10 cellular contexts compared by ENCODE assay signal in the genomic region with DNA sequence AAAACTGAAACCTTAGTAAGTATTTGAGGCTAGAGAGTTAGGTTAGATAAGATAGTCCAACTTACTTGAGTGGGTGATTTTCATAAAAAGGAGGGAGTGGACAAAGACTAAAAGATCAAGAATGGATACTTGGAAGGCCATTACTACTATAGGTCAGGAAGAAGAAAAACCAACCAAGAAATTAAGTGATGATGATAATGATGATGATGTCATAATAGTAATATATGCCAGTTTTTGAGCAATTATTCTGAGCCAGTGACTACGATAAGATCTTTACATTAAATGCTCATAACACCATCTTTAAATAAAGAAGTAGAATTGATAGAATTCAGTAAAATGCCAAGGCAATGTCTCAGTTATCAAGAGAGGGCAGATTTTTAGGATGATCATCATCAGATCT.
"Had no signal": no experiment of that assay in that cellular context is flagged by ENCODE, and none has a peak within 500 bp of the region (broad histone marks: within the 10 kb centered on the region; RNA-seq: fewer than 3 reads in every experiment).

No MANE protein-coding gene starts in this region.

- H3K9me3 Mint-ChIP-seq: HFFc6 had no signal

- DNase-seq: GM23248, GOT3, H7, HFFc6, IMR-90, KBM-7 had no signal

- H3K9ac ChIP-seq: GM23248, KMS-11 had no signal

- H3K4me2 ChIP-seq: KMS-11 had no signal

- ATAC-seq: HCT116 had no signal

- H3K27ac Mint-ChIP-seq: HFFc6 had no signal

- H3K9me3 ChIP-seq: HAP-1 had no signal

- H3K4me3 Mint-ChIP-seq: HFFc6 had no signal

- H3K4me3 ChIP-seq: GM23248, HAP-1 had no signal

- H2AFZ ChIP-seq: GM23248 had no signal

- H3K36me3 ChIP-seq: HAP-1 had no signal

- H3K4me1 ChIP-seq: HAP-1 had no signal

- H3K27ac ChIP-seq: GM23248, HL-60, KMS-11 had no signal
